Comparison of ENCODE assay signal across 1 cellular context in the genomic region with DNA sequence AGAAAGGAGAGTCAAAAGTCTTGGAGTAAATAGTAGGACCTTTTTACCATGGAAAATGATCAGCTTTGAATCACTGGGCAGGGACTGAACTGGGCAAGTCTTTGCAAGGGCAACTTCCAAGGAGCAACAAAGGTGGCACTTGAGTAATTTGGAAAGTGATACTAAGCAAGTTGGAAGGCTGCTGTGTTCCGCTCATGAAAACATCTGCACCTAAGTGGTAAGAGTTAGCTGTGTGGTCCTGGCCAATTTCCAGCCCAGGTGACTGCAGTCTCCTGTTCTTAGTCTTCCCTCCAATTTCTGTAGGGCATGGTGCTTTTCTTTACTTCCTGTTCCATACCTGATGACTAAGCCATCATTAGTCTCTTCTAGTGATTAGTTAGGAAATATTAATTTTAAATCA.
TF ChIP-seq lines count a peak whose summit lies in the region.

No MANE protein-coding gene starts in this region.

TF ChIP-seq in GM12878, 131 proteins besides CTCF, POLR2A, EP300 and RAD21:
- TF ChIP-seq CREB1 (IDR thresholded peaks at IDR 0.05; ENCODE audit: low read depth), result no peak
- TF ChIP-seq EED (IDR thresholded peaks at IDR 0.05; ENCODE audit: low read depth), result peak; percentile 35; the same call in 1 of the 2 replicates
- no peak for TF ChIP-seq SRF (IDR thresholded peaks at IDR 0.05; ENCODE audit: low read depth in 2 of 2, low read length in 2 of 2)
- no peak for TF ChIP-seq RCOR1 (conservative IDR thresholded peaks at IDR 0.05; ENCODE audit: low read depth, low read length)
- no peak for TF ChIP-seq CBX5 (IDR thresholded peaks at IDR 0.05; ENCODE audit: low read depth)
- no peak for TF ChIP-seq ZNF384 (IDR thresholded peaks at IDR 0.05; ENCODE audit: borderline replicate concordance, low read depth, low read length)
- no peak for TF ChIP-seq TCF7 (IDR thresholded peaks at IDR 0.05; ENCODE audit: borderline replicate concordance)
- TF ChIP-seq NR2F1 (conservative IDR thresholded peaks at IDR 0.05), result no peak
- TF ChIP-seq SUPT20H (IDR thresholded peaks at IDR 0.05; ENCODE audit: borderline replicate concordance, control insufficient read depth, low read depth, low read length), result no peak
- no peak for TF ChIP-seq NR2C2 (IDR thresholded peaks at IDR 0.05; ENCODE audit: borderline replicate concordance, control insufficient read depth, insufficient read length, low read depth)
- peak; percentile 24 to 36; a peak in 1 of 4 replicates for TF ChIP-seq IKZF2 (IDR thresholded peaks at IDR 0.05)
- TF ChIP-seq, protein P1, sequence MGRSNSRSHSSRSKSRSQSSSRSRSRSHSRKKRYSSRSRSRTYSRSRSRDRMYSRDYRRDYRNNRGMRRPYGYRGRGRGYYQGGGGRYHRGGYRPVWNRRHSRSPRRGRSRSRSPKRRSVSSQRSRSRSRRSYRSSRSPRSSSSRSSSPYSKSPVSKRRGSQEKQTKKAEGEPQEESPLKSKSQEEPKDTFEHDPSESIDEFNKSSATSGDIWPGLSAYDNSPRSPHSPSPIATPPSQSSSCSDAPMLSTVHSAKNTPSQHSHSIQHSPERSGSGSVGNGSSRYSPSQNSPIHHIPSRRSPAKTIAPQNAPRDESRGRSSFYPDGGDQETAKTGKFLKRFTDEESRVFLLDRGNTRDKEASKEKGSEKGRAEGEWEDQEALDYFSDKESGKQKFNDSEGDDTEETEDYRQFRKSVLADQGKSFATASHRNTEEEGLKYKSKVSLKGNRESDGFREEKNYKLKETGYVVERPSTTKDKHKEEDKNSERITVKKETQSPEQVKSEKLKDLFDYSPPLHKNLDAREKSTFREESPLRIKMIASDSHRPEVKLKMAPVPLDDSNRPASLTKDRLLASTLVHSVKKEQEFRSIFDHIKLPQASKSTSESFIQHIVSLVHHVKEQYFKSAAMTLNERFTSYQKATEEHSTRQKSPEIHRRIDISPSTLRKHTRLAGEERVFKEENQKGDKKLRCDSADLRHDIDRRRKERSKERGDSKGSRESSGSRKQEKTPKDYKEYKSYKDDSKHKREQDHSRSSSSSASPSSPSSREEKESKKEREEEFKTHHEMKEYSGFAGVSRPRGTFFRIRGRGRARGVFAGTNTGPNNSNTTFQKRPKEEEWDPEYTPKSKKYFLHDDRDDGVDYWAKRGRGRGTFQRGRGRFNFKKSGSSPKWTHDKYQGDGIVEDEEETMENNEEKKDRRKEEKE (IDR thresholded peaks at IDR 0.05), result no peak
- 0 out of 2 replicates have a peak, but pooled peaks have one; percentile 29 for TF ChIP-seq IRF4 (IDR thresholded peaks at IDR 0.05; ENCODE audit: low read depth, low read length)
- TF ChIP-seq MYB (IDR thresholded peaks at IDR 0.05; ENCODE audit: borderline replicate concordance, low read depth, low read length), result no peak
- no peak for TF ChIP-seq BHLHE40 (IDR thresholded peaks at IDR 0.05; ENCODE audit: borderline replicate concordance in 1 of 2, low read depth in 2 of 2, low read length in 1 of 2)
- no peak for TF ChIP-seq MEF2B (IDR thresholded peaks at IDR 0.05; ENCODE audit: partially characterized antibody, poor library complexity, severe bottlenecking)
- TF ChIP-seq NFYA (IDR thresholded peaks at IDR 0.05; ENCODE audit: borderline replicate concordance, low read depth, low read length), result no peak
- TF ChIP-seq, protein P2, sequence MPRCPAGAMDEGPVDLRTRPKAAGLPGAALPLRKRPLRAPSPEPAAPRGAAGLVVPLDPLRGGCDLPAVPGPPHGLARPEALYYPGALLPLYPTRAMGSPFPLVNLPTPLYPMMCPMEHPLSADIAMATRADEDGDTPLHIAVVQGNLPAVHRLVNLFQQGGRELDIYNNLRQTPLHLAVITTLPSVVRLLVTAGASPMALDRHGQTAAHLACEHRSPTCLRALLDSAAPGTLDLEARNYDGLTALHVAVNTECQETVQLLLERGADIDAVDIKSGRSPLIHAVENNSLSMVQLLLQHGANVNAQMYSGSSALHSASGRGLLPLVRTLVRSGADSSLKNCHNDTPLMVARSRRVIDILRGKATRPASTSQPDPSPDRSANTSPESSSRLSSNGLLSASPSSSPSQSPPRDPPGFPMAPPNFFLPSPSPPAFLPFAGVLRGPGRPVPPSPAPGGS (IDR thresholded peaks at IDR 0.05; ENCODE audit: borderline replicate concordance, insufficient read depth, low read depth, low read length, poor library complexity, severe bottlenecking), result no peak
- no peak for TF ChIP-seq STAT1 (conservative IDR thresholded peaks at IDR 0.05)
- no peak for TF ChIP-seq KDM1A (IDR thresholded peaks at IDR 0.05; ENCODE audit: borderline replicate concordance)
- TF ChIP-seq SREBF1 (IDR thresholded peaks at IDR 0.05; ENCODE audit: low read length), result no peak
- TF ChIP-seq TARDBP (IDR thresholded peaks at IDR 0.05; ENCODE audit: borderline replicate concordance), result no peak
- TF ChIP-seq NR2C1 (IDR thresholded peaks at IDR 0.05), result no peak
- TF ChIP-seq SREBF2 (IDR thresholded peaks at IDR 0.05; ENCODE audit: low read length), result no peak
- TF ChIP-seq ATF2 (IDR thresholded peaks at IDR 0.05; ENCODE audit: low read length), result no peak
- no peak for TF ChIP-seq SIN3A (IDR thresholded peaks at IDR 0.05; ENCODE audit: low read depth, low read length)
- no peak for TF ChIP-seq ZNF274 (IDR thresholded peaks at IDR 0.05; ENCODE audit: insufficient read depth, insufficient read length)
- peak; percentile 10; the same call in 1 of the 2 replicates for TF ChIP-seq RUNX3 (IDR thresholded peaks at IDR 0.05; ENCODE audit: low read length)
- no peak for TF ChIP-seq IRF5 (IDR thresholded peaks at IDR 0.05; ENCODE audit: borderline replicate concordance)
- TF ChIP-seq, protein P3, sequence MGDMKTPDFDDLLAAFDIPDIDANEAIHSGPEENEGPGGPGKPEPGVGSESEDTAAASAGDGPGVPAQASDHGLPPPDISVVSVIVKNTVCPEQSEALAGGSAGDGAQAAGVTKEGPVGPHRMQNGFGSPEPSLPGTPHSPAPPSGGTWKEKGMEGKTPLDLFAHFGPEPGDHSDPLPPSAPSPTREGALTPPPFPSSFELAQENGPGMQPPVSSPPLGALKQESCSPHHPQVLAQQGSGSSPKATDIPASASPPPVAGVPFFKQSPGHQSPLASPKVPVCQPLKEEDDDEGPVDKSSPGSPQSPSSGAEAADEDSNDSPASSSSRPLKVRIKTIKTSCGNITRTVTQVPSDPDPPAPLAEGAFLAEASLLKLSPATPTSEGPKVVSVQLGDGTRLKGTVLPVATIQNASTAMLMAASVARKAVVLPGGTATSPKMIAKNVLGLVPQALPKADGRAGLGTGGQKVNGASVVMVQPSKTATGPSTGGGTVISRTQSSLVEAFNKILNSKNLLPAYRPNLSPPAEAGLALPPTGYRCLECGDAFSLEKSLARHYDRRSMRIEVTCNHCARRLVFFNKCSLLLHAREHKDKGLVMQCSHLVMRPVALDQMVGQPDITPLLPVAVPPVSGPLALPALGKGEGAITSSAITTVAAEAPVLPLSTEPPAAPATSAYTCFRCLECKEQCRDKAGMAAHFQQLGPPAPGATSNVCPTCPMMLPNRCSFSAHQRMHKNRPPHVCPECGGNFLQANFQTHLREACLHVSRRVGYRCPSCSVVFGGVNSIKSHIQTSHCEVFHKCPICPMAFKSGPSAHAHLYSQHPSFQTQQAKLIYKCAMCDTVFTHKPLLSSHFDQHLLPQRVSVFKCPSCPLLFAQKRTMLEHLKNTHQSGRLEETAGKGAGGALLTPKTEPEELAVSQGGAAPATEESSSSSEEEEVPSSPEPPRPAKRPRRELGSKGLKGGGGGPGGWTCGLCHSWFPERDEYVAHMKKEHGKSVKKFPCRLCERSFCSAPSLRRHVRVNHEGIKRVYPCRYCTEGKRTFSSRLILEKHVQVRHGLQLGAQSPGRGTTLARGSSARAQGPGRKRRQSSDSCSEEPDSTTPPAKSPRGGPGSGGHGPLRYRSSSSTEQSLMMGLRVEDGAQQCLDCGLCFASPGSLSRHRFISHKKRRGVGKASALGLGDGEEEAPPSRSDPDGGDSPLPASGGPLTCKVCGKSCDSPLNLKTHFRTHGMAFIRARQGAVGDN (IDR thresholded peaks at IDR 0.05), result no peak
- TF ChIP-seq IKZF1 (conservative IDR thresholded peaks at IDR 0.05), result peak; percentile 23; the same call in 1 of the 2 replicates
- TF ChIP-seq JUNB (IDR thresholded peaks at IDR 0.05), result peak; percentile 57
- TF ChIP-seq SMC3 (IDR thresholded peaks at IDR 0.05; ENCODE audit: borderline replicate concordance, low read length), result no peak
- TF ChIP-seq, protein P4, sequence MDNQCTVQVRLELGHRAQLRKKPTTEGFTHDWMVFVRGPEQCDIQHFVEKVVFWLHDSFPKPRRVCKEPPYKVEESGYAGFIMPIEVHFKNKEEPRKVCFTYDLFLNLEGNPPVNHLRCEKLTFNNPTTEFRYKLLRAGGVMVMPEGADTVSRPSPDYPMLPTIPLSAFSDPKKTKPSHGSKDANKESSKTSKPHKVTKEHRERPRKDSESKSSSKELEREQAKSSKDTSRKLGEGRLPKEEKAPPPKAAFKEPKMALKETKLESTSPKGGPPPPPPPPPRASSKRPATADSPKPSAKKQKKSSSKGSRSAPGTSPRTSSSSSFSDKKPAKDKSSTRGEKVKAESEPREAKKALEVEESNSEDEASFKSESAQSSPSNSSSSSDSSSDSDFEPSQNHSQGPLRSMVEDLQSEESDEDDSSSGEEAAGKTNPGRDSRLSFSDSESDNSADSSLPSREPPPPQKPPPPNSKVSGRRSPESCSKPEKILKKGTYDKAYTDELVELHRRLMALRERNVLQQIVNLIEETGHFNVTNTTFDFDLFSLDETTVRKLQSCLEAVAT (IDR thresholded peaks at IDR 0.05), result no peak
- TF ChIP-seq EZH2 (IDR thresholded peaks at IDR 0.05; ENCODE audit: borderline replicate concordance, control insufficient read depth, low read depth, low read length), result no peak
- no peak for TF ChIP-seq MXI1 (IDR thresholded peaks at IDR 0.05; ENCODE audit: low read depth, low read length)
- TF ChIP-seq MYC (IDR thresholded peaks at IDR 0.05; ENCODE audit: insufficient read depth, insufficient read length, insufficient replicate concordance, low read length, severe bottlenecking), result no peak
- TF ChIP-seq FOS (IDR thresholded peaks at IDR 0.05; ENCODE audit: borderline replicate concordance, extremely low read depth, insufficient read length), result no peak
